In the genomic region with DNA sequence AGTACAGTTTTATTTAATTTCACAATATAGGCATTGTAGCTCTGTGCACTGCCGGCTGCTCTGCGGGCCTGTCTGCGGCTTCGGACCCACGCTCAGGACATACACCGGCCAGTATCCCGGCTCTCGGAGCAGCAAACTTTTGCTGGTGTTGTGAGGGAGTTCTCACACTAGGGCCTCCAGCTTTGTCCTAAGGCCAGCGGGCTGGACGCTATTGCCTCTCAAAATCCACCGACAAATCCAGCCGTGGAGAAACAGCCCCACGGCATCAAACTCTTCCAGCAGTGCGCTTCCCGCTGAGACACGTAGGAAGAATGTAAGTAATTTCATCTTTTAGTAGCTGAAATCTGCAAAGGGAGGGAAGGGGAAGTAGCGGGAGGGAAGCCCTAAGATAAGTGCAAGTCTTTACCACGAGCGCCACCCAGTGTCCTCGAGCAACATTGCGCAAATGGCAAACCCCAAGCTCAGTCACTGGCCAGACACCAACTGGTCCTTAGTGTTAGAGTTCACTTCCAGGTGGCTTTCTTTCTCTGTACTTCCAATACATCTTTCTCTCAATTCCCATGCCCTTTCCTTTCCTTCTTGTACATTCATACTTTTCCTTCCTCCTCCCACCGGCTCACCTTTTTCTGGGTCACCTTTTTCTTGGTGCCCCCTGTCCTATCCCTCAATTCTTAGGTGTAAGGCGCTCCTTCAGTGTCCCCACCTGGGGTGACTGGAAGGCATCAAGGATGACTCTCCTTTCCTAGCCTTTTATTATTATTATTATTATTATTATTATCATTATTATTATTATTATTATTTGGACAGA, we compare ENCODE assay signal across 8 cellular contexts. TPM values are rescaled to one million over a fixed set of nuclear protein-coding genes. Genes with fewer than 3 reads are reported as not detected.
DNase-seq lines count a peak whose midpoint lies in the region; ATAC-seq and TF ChIP-seq lines count a peak whose summit lies in the region.

No MANE protein-coding gene starts in this region.

- TF ChIP-seq CTCF in Caco-2 (IDR thresholded peaks at IDR 0.05; ENCODE audit: insufficient read depth in 1 of 2, low read depth in 1 of 2, low read length in 1 of 2, severe bottlenecking in 1 of 2, unreplicated experiment in 1 of 2) (peak; percentile 82 to 85), PC-3 (conservative IDR thresholded peaks at IDR 0.05; ENCODE audit: low read depth, low read length) (peak; percentile 87), neural cell (IDR thresholded peaks at IDR 0.05; ENCODE audit: poor library complexity, severe bottlenecking) (peak; percentile 95)

- TF ChIP-seq RAD21 in neural cell (conservative IDR thresholded peaks at IDR 0.05), result peak; percentile 98

- H3K36me3 Mint-ChIP-seq in Caco-2 (ENCODE audit: insufficient read depth, unreplicated experiment), result no peaks in the 10 kb centered on the region

- H3K4me3 ChIP-seq in Caco-2 (ENCODE audit: low read depth, low read length) (no peak overlapping the region), PC-3 (ENCODE audit: low read length) (peak overlapping the region; percentile 66), neural cell (ENCODE audit: low read length) (peak overlapping the region; percentile 87), subcutaneous abdominal adipose tissue (ENCODE audit: low read depth in 1 of 5, low read length in 5 of 5) (peak overlapping the region; percentile 47 to 80 (median 58))

- DNase-seq in Caco-2 (peak; percentile 70 to 77), HPDE6-E6E7 (ENCODE audit: extremely low spot score) (peak; percentile 63), PC-3 (peak; percentile 83), activated T-helper 1 cell treated with Interleukin-2 at 50 U/mL for 16 hours (ENCODE audit: low read depth) (peak; percentile 33), fibroblast of peridontal ligament (ENCODE audit: extremely low read depth) (peak; percentile 97)

- H3K4me2 ChIP-seq in PC-3 (ENCODE audit: low read length), result peak overlapping the region; percentile 89
- H3K4me2 ChIP-seq in neural cell (ENCODE audit: low read length), result peak overlapping the region; percentile 70

- H3K79me2 ChIP-seq in PC-3 (ENCODE audit: low read length) (no peaks in the 10 kb centered on the region), neural cell (replicated peaks; ENCODE audit: insufficient read depth, low read length) (peaks cover 47% of the 10 kb centered on the region)

- ATAC-seq in GM19455 (IDR thresholded peaks at IDR 0.05; ENCODE audit: unreplicated experiment) (peak; percentile 94), PC-3 (peak; percentile 72)

- CTCF ChIA-PET in Caco-2 (lab: Charles Lee) (interaction anchor here (0.6 to 1.4 kb wide), 11 partner anchors 12 to 1156 kb away, joined by 3 to 13 read pairs (median 4); partner anchors contain the start of gene DLX6), PC-3 (lab: Charles Lee) (interaction anchor here (0.6 to 2.0 kb wide), 13 partner anchors 36 to 1112 kb away, joined by 3 to 8 read pairs (median 3); no protein-coding TSS in a partner anchor)

- peak; percentile 20 for TF ChIP-seq EP300 in neural cell (conservative IDR thresholded peaks at IDR 0.05; ENCODE audit: poor library complexity, severe bottlenecking)

- peaks cover 34% of the 10 kb centered on the region for H3K27me3 Mint-ChIP-seq in Caco-2 (ENCODE audit: insufficient read depth, unreplicated experiment)

- H3K27me3 ChIP-seq in Caco-2 (replicated peaks; ENCODE audit: control insufficient read depth, insufficient read depth, low read length) (no peaks in the 10 kb centered on the region; the same call in 1 of the 2 replicates), PC-3 (ENCODE audit: low read length) (no peaks in the 10 kb centered on the region), neural cell (ENCODE audit: insufficient read depth, low read depth, low read length) (peaks cover 20% of the 10 kb centered on the region), subcutaneous abdominal adipose tissue (ENCODE audit: control insufficient read depth in 5 of 5, insufficient read depth in 4 of 5, low read length in 5 of 5) (peaks cover 25 to 42% (median 37%) of the 10 kb centered on the region in 5 donors)

- H3F3A ChIP-seq in PC-3 (ENCODE audit: low read length, unreplicated experiment) (no peaks in the 10 kb centered on the region), neural cell (ENCODE audit: insufficient read depth, low read length, poor library complexity, severe bottlenecking) (peaks cover 4% of the 10 kb centered on the region)

- H4K20me1 ChIP-seq in PC-3 (ENCODE audit: low read length) (no peaks in the 10 kb centered on the region), neural cell (ENCODE audit: insufficient read depth) (no peaks in the 10 kb centered on the region)

- H3K9ac ChIP-seq in PC-3 (ENCODE audit: low read length) (no peak overlapping the region), neural cell (ENCODE audit: low read length) (peak overlapping the region; percentile 99), subcutaneous abdominal adipose tissue (ENCODE audit: low read length in 5 of 5) (peak overlapping the region in 2 of 5 donors; percentile 37 to 55)

- H3K27ac Mint-ChIP-seq in Caco-2 (ENCODE audit: unreplicated experiment), result no peak overlapping the region

- H3K4me1 Mint-ChIP-seq in Caco-2 (ENCODE audit: low read depth, unreplicated experiment), result peaks cover 6% of the 10 kb centered on the region

- H3K27ac ChIP-seq in PC-3 (ENCODE audit: low read length) (no peak overlapping the region), neural cell (ENCODE audit: low read length) (peak overlapping the region; percentile 11), subcutaneous abdominal adipose tissue (ENCODE audit: low read depth, low read length) (no peak overlapping the region)

- no peaks in the 10 kb centered on the region for H3K36me3 ChIP-seq in Caco-2 (ENCODE audit: control insufficient read depth, insufficient read depth, low read length)
- no peaks in the 10 kb centered on the region for H3K36me3 ChIP-seq in PC-3 (ENCODE audit: low read depth, low read length)
- H3K36me3 ChIP-seq in neural cell (ENCODE audit: insufficient read depth, low read length), result no peaks in the 10 kb centered on the region
- H3K36me3 ChIP-seq in subcutaneous abdominal adipose tissue (ENCODE audit: control insufficient read depth in 5 of 5, insufficient read depth in 5 of 5, low read length in 5 of 5), result no peaks in the 10 kb centered on the region

- no peaks in the 10 kb centered on the region for H3K9me2 ChIP-seq in PC-3 (replicated peaks; ENCODE audit: low read length)
- H3K9me2 ChIP-seq in neural cell (ENCODE audit: insufficient read depth, low read length), result no peaks in the 10 kb centered on the region

- peak overlapping the region; percentile 79 for H2AFZ ChIP-seq in PC-3 (ENCODE audit: low read length)
- no peak overlapping the region for H2AFZ ChIP-seq in neural cell (ENCODE audit: low read depth, low read length)

- POLR2A ChIA-PET in Caco-2 (lab: Charles Lee) (interaction anchor here (1.3 kb wide), 1 partner anchor 21 kb away, joined by 4 read pairs; no protein-coding TSS in a partner anchor), PC-3 (lab: Charles Lee; ENCODE audit: unreplicated experiment) (no interaction called here)

- intact Hi-C loops in Caco-2 (cut with micrococcal nuclease; ENCODE audit: unreplicated experiment), result loop anchor here (1.0 to 10.0 kb wide), 5 partner anchors 249 to 1110 kb away; partner anchors contain the start of gene SEM1
- intact Hi-C loops in PC-3 (cut with micrococcal nuclease), result loop anchor here (1.0 to 10.0 kb wide), 8 partner anchors 125 to 1111 kb away; no protein-coding TSS in a partner anchor

- no peaks in the 10 kb centered on the region for H3K9me3 ChIP-seq in Caco-2
- H3K9me3 ChIP-seq in PC-3 (ENCODE audit: low read length), result no peaks in the 10 kb centered on the region
- H3K9me3 ChIP-seq in neural cell (ENCODE audit: low read length), result no peaks in the 10 kb centered on the region
- H3K9me3 ChIP-seq in subcutaneous abdominal adipose tissue (ENCODE audit: control insufficient read depth in 5 of 5, low read length in 5 of 5), result no peaks in the 10 kb centered on the region

- peak overlapping the region; percentile 51 for H3K4me3 Mint-ChIP-seq in Caco-2 (ENCODE audit: unreplicated experiment)

- no TSS peak for BruUV-seq in Caco-2 (replicated peaks; lab: Mats Ljungman, UMichigan)
- BruUV-seq in PC-3 (replicated peaks; lab: Mats Ljungman, UMichigan), result no TSS peak

- H3K4me1 ChIP-seq in Caco-2 (no peaks in the 10 kb centered on the region; the same call in 1 of the 2 replicates), PC-3 (ENCODE audit: insufficient read depth, low read length) (peaks cover 4% of the 10 kb centered on the region), subcutaneous abdominal adipose tissue (ENCODE audit: control insufficient read depth in 5 of 5, insufficient read depth in 5 of 5, low read length in 5 of 5) (peaks cover 5 to 39% (median 36%) of the 10 kb centered on the region in 5 donors)

- no peaks in the 10 kb centered on the region for H3K9me3 Mint-ChIP-seq in Caco-2 (ENCODE audit: unreplicated experiment)

TF ChIP-seq in neural cell, 6 proteins besides CTCF, POLR2A, EP300 and RAD21 (continues in another document):
- TF ChIP-seq TAF1 (IDR thresholded peaks at IDR 0.05; ENCODE audit: low read depth), result no peak
- no peak for TF ChIP-seq MXI1 (conservative IDR thresholded peaks at IDR 0.05; ENCODE audit: poor library complexity, severe bottlenecking)
- peak; percentile 97 for TF ChIP-seq SMC3 (conservative IDR thresholded peaks at IDR 0.05; ENCODE audit: poor library complexity)

RNA-seq across cellular contexts. Expression of gene DLX5, which starts 3.0 kb away (rescaled TPM):
- total RNA-seq in Caco-2 (2022) (0.30 TPM in 1 of 2 replicates, not detected in the other), PC-3 (2014; rRNA removed) (0.15 and 0.23 TPM in 2 replicates)
- 40.5 and 44.6 TPM in 2 replicates for polyA plus RNA-seq in neural cell
- polyA minus RNA-seq in neural cell, result 61.4 and 76.9 TPM in 2 replicates

RNA-seq across cellular contexts. Expression of gene DLX6, which starts 22.3 kb away (rescaled TPM):
- total RNA-seq in Caco-2 (2022), result 3.5 and 3.9 TPM in 2 replicates
- total RNA-seq in PC-3 (2014; rRNA removed), result not detected in 2 replicates
- polyA plus RNA-seq in neural cell, result 53.6 and 58.8 TPM in 2 replicates
- 94.0 and 104 TPM in 2 replicates for polyA minus RNA-seq in neural cell

Comparison
In these comparisons a context has a peak if more than half of its experiments do, and no peak if none do; other contexts are left out.
1. DNase-seq: peak in every context shown above with its lines; median percentile 97 in fibroblast of peridontal ligament; 83 in PC-3; 74 in Caco-2; 63 in HPDE6-E6E7; 33 in activated T-helper 1 cell treated with Interleukin-2 at 50 U/mL for 16 hours.